15 cellular contexts compared by ENCODE assay signal in the genomic region with DNA sequence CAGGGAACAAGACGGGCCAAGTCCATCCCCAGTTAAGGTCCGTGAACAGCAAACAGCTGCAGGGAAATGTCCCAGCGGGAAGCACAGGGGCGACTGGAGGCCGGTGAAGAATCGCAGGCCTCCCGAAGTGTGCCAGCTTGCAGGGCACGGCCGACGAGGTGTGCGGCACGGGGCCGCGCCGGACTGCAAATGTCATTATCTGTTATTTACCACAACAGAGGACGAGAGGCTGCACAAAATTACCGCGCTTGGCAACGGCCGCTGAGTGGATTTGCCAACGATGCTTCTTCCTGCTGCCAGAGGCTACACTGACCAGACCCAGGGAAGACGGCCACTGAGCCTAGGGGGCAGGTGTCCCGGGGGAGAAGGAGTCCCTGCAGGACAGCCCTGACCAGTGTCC.
"Had no signal": no experiment of that assay in that cellular context is flagged by ENCODE, and none has a peak within 500 bp of the region (broad histone marks: within the 10 kb centered on the region; RNA-seq: fewer than 3 reads in every experiment).

No MANE protein-coding gene starts in this region.

- H3K27ac ChIP-seq: thoracic aorta had no signal

- H3K27ac Mint-ChIP-seq: activated naive CD4-positive, alpha-beta T cell treated with anti-CD3 and anti-CD28 coated beads, Interleukin-2, amount 50 U/mL, for 72 hours; endodermal cell had no signal

- H3K9me3 ChIP-seq: esophagus muscularis mucosa, ovary, stomach, thoracic aorta had no signal

- H3K36me3 Mint-ChIP-seq: brain had no signal

- H3K4me3 ChIP-seq: esophagus muscularis mucosa, ovary, stomach, thoracic aorta had no signal

- DNase-seq: activated CD4-positive, alpha-beta T cell treated with anti-CD3 and anti-CD28 coated beads, Interleukin-2, amount 50 U/mL, for 1 hour; amniotic stem cell; cerebellar nuclear complex; endodermal cell; left colon; mesenchymal stem cell; stimulated activated CD4-positive, alpha-beta T cell treated with anti-CD3 and anti-CD28 coated beads, Interleukin-15, amount 100 ng/mL, for 24 hours; stimulated activated CD4-positive, alpha-beta T cell treated with anti-CD3 and anti-CD28 coated beads, Interleukin-4, amount 100 ng/mL, for 4 hours; stomach; T-helper 2 cell had no signal

- ATAC-seq: activated naive CD4-positive, alpha-beta T cell treated with anti-CD3 and anti-CD28 coated beads, Interleukin-2, amount 50 U/mL, for 72 hours; left colon had no signal

- H3K4me3 Mint-ChIP-seq: brain, endodermal cell had no signal

- H3K36me3 ChIP-seq: esophagus muscularis mucosa, ovary, thoracic aorta had no signal

- H3K27me3 ChIP-seq: ovary, stomach had no signal

- H3K9me3 Mint-ChIP-seq: activated naive CD4-positive, alpha-beta T cell treated with anti-CD3 and anti-CD28 coated beads, Interleukin-2, amount 50 U/mL, for 72 hours; brain; endodermal cell had no signal
